1 cellular context compared by ENCODE assay signal in the genomic region with DNA sequence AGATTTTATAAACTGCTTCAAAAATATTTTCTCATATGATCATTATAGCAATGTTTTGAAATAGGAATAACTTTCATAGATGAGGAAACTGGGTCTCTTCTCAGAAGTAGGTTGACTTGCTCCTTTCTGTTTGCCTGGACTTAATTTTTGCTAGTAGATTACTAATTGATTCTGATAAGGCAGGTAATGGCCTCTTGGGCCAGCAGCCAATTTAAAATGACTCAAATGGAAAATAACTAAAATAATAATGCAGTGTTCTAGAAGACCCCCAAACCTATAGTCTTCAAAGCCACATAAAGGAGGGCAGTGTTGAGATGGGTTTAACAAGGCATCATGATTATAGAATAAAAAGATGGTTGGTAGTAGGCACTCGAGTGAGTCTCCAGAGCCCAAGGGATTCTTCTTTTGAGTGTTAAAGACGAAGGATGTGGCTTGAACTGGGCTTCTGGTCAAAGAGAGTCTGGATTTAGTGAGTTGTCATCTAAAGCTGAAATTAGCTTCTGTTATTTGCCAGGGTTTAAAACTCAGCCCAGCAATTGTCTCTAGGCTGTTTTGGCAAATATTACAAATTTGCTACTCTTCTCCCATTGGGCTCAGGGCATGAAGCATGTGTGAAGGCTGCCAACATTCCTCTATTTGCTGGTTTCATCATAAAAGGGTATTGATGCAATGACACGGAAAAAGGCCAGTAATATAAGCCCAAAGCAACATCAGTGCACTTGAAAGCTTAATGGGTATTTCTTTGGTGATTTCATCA.
TF ChIP-seq lines count a peak whose summit lies in the region.

No MANE protein-coding gene starts in this region.

TF ChIP-seq in liver, 16 proteins besides CTCF, POLR2A, EP300 and RAD21 (continued from another document):
- TF ChIP-seq, protein P1, sequence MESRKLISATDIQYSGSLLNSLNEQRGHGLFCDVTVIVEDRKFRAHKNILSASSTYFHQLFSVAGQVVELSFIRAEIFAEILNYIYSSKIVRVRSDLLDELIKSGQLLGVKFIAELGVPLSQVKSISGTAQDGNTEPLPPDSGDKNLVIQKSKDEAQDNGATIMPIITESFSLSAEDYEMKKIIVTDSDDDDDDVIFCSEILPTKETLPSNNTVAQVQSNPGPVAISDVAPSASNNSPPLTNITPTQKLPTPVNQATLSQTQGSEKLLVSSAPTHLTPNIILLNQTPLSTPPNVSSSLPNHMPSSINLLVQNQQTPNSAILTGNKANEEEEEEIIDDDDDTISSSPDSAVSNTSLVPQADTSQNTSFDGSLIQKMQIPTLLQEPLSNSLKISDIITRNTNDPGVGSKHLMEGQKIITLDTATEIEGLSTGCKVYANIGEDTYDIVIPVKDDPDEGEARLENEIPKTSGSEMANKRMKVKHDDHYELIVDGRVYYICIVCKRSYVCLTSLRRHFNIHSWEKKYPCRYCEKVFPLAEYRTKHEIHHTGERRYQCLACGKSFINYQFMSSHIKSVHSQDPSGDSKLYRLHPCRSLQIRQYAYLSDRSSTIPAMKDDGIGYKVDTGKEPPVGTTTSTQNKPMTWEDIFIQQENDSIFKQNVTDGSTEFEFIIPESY (IDR thresholded peaks at IDR 0.05) = peak; percentile 35
- TF ChIP-seq FOXA1 (IDR thresholded peaks at IDR 0.05) (peak; percentile 25), HNF4A (conservative IDR thresholded peaks at IDR 0.05) (peak; percentile 43 to 49), HNF4G (IDR thresholded peaks at IDR 0.05) (no peak), SP1 (IDR thresholded peaks at IDR 0.05) (peak; percentile 27), YY1 (IDR thresholded peaks at IDR 0.05) (peak; percentile 25), EGR1 (IDR thresholded peaks at IDR 0.05; ENCODE audit: low read depth in 2 of 2) (no peak), RXRA (IDR thresholded peaks at IDR 0.05) (peak in 1 of 2 donors; percentile 36), GABPA (IDR thresholded peaks at IDR 0.05 in 1 of 2, conservative IDR thresholded peaks at IDR 0.05 in 1 of 2) (no peak), NR2F2 (IDR thresholded peaks at IDR 0.05) (no peak), JUND (IDR thresholded peaks at IDR 0.05) (peak; percentile 44 to 46), TAF1 (conservative IDR thresholded peaks at IDR 0.05) (no peak)
- TF ChIP-seq, protein P2, sequence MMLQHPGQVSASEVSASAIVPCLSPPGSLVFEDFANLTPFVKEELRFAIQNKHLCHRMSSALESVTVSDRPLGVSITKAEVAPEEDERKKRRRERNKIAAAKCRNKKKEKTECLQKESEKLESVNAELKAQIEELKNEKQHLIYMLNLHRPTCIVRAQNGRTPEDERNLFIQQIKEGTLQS (IDR thresholded peaks at IDR 0.05) = peak; percentile 83
